ENCODE assay signal across 13 cellular contexts in the genomic region with DNA sequence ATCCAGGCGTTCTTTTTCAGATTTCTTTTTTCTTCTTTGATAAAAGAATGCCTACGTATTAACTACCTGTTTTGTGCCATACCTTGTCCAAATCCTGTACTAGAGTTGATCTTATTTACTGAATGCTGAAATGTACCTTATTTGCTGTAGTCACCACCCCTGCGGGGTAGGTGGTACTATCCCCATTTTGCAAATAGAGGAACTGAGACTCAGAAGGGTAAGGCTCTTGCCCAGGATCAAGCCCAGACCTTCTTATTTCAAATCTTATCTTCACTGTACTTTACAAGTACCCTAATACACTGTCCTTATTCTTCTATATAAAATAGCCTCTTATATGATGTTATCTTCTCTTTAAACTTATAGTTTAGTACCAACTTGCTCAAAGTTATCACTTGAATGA.
DNase-seq lines count a peak whose midpoint lies in the region; ATAC-seq lines count a peak whose summit lies in the region.
"Had no signal": no experiment of that assay in that cellular context is flagged by ENCODE, and none has a peak within 500 bp of the region (broad histone marks: within the 10 kb centered on the region; RNA-seq: fewer than 3 reads in every experiment).

No MANE protein-coding gene starts in this region.

- no peak overlapping the region for H3K4me3 Mint-ChIP-seq in T-helper 17 cell
- H3K4me3 Mint-ChIP-seq: activated CD4-positive, alpha-beta T cell treated with anti-CD3 and anti-CD28 coated beads for 36 hours; activated naive CD8-positive, alpha-beta T cell treated with anti-CD3 and anti-CD28 coated beads, Interleukin-2, amount 10 ng/mL, durations not matched to agents 7 days and 5 days had no signal

- DNase-seq in T-helper 17 cell (no peak), COLO668 (lab: John Stamatoyannopoulos, UW; ENCODE audit: unreplicated experiment) (no peak), caudate nucleus (lab: John Stamatoyannopoulos, UW) (no peak)
- no peak for DNase-seq in stimulated activated CD8-positive, alpha-beta memory T cell treated with anti-CD3 and anti-CD28 coated beads, Interleukin-4, amount 100 ng/mL, for 48 hours
- DNase-seq: activated CD4-positive, alpha-beta T cell treated with anti-CD3 and anti-CD28 coated beads for 36 hours; activated naive CD8-positive, alpha-beta T cell treated with anti-CD3 and anti-CD28 coated beads, Interleukin-2, amount 10 ng/mL, durations not matched to agents 7 days and 5 days; GOT3; OCI-M1 had no signal

- H3K27me3 Mint-ChIP-seq in T-helper 17 cell = no peaks in the 10 kb centered on the region
- H3K27me3 Mint-ChIP-seq: activated CD4-positive, alpha-beta T cell treated with anti-CD3 and anti-CD28 coated beads for 36 hours; activated naive CD8-positive, alpha-beta T cell treated with anti-CD3 and anti-CD28 coated beads, Interleukin-2, amount 10 ng/mL, durations not matched to agents 7 days and 5 days; progenitor cell of endocrine pancreas had no signal

- H3K9me3 ChIP-seq in T-helper 17 cell (ENCODE audit: control insufficient read depth, low read length, poor library complexity, severe bottlenecking) = no peaks in the 10 kb centered on the region

- peaks cover 40% of the 10 kb centered on the region for H3K4me1 Mint-ChIP-seq in T-helper 17 cell

- H3K36me3 Mint-ChIP-seq in T-helper 17 cell (ENCODE audit: low read depth) = no peaks in the 10 kb centered on the region

- no peak overlapping the region for H3K27ac ChIP-seq in caudate nucleus (ENCODE audit: low read depth, low read length)

- ATAC-seq in GM18498 (IDR thresholded peaks at IDR 0.05; ENCODE audit: unreplicated experiment) = peak; percentile 83
- peak; percentile 67 for ATAC-seq in GM21423 (IDR thresholded peaks at IDR 0.05; ENCODE audit: unreplicated experiment)
- peak; percentile 69 for ATAC-seq in HG03066 (IDR thresholded peaks at IDR 0.05; ENCODE audit: low read depth, unreplicated experiment)
- ATAC-seq in T-helper 17 cell = no peak
- no peak for ATAC-seq in GM18519 (IDR thresholded peaks at IDR 0.05; ENCODE audit: low FRiP score, unreplicated experiment)
- ATAC-seq: activated CD4-positive, alpha-beta T cell treated with anti-CD3 and anti-CD28 coated beads for 36 hours had no signal

- peak overlapping the region; percentile 65 for H3K27ac Mint-ChIP-seq in T-helper 17 cell
- H3K27ac Mint-ChIP-seq: activated CD4-positive, alpha-beta T cell treated with anti-CD3 and anti-CD28 coated beads for 36 hours; activated naive CD8-positive, alpha-beta T cell treated with anti-CD3 and anti-CD28 coated beads, Interleukin-2, amount 10 ng/mL, durations not matched to agents 7 days and 5 days; progenitor cell of endocrine pancreas had no signal

Comparison
In these comparisons a context has a peak if more than half of its experiments do, and no peak if none do; other contexts are left out.
1. ATAC-seq: peak in GM18498 (single experiment), GM21423 (single experiment) and HG03066 (single experiment); none in T-helper 17 cell (single experiment) and GM18519 (single experiment).